1 cellular context compared by ENCODE assay signal in genomic region chr10:990808-991207, GRCh38.
TF ChIP-seq lines count a peak whose summit lies in the region.

No MANE protein-coding gene starts in this region.

TF ChIP-seq in GM23338, 12 proteins besides CTCF, POLR2A, EP300 and RAD21 (continued from another document):
- TF ChIP-seq REST (IDR thresholded peaks at IDR 0.05; ENCODE audit: unreplicated experiment) (no peak), CREB1 (CRISPR knock-in tag; IDR thresholded peaks at IDR 0.05; ENCODE audit: low read depth) (no peak), EZH2phosphoT487 (IDR thresholded peaks at IDR 0.05; ENCODE audit: unreplicated experiment) (no peak), NANOG (IDR thresholded peaks at IDR 0.05; ENCODE audit: borderline replicate concordance) (no peak), JUNB (IDR thresholded peaks at IDR 0.05; ENCODE audit: unreplicated experiment) (no peak), ZNF331 (CRISPR knock-in tag; IDR thresholded peaks at IDR 0.05; ENCODE audit: low read depth) (no peak), ZNF114 (CRISPR knock-in tag; IDR thresholded peaks at IDR 0.05) (no peak)
- TF ChIP-seq, protein P1, sequence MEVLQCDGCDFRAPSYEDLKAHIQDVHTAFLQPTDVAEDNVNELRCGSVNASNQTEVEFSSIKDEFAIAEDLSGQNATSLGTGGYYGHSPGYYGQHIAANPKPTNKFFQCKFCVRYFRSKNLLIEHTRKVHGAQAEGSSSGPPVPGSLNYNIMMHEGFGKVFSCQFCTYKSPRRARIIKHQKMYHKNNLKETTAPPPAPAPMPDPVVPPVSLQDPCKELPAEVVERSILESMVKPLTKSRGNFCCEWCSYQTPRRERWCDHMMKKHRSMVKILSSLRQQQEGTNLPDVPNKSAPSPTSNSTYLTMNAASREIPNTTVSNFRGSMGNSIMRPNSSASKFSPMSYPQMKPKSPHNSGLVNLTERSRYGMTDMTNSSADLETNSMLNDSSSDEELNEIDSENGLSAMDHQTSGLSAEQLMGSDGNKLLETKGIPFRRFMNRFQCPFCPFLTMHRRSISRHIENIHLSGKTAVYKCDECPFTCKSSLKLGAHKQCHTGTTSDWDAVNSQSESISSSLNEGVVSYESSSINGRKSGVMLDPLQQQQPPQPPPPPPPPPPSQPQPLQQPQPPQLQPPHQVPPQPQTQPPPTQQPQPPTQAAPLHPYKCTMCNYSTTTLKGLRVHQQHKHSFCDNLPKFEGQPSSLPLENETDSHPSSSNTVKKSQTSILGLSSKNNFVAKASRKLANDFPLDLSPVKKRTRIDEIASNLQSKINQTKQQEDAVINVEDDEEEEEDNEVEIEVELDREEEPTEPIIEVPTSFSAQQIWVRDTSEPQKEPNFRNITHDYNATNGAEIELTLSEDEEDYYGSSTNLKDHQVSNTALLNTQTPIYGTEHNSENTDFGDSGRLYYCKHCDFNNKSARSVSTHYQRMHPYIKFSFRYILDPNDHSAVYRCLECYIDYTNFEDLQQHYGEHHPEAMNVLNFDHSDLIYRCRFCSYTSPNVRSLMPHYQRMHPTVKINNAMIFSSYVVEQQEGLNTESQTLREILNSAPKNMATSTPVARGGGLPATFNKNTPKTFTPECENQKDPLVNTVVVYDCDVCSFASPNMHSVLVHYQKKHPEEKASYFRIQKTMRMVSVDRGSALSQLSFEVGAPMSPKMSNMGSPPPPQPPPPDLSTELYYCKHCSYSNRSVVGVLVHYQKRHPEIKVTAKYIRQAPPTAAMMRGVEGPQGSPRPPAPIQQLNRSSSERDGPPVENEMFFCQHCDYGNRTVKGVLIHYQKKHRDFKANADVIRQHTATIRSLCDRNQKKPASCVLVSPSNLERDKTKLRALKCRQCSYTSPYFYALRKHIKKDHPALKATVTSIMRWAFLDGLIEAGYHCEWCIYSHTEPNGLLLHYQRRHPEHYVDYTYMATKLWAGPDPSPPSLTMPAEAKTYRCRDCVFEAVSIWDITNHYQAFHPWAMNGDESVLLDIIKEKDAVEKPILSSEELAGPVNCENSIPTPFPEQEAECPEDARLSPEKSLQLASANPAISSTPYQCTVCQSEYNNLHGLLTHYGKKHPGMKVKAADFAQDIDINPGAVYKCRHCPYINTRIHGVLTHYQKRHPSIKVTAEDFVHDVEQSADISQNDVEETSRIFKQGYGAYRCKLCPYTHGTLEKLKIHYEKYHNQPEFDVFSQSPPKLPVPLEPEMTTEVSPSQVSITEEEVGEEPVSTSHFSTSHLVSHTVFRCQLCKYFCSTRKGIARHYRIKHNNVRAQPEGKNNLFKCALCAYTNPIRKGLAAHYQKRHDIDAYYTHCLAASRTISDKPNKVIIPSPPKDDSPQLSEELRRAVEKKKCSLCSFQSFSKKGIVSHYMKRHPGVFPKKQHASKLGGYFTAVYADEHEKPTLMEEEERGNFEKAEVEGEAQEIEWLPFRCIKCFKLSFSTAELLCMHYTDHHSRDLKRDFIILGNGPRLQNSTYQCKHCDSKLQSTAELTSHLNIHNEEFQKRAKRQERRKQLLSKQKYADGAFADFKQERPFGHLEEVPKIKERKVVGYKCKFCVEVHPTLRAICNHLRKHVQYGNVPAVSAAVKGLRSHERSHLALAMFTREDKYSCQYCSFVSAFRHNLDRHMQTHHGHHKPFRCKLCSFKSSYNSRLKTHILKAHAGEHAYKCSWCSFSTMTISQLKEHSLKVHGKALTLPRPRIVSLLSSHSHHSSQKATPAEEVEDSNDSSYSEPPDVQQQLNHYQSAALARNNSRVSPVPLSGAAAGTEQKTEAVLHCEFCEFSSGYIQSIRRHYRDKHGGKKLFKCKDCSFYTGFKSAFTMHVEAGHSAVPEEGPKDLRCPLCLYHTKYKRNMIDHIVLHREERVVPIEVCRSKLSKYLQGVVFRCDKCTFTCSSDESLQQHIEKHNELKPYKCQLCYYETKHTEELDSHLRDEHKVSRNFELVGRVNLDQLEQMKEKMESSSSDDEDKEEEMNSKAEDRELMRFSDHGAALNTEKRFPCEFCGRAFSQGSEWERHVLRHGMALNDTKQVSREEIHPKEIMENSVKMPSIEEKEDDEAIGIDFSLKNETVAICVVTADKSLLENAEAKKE (CRISPR knock-in tag; IDR thresholded peaks at IDR 0.05), result no peak
